In genomic region chr3:46338840-46339239, GRCh38 we compare ENCODE assay signal across 3 cellular contexts.
TF ChIP-seq lines count a peak whose summit lies in the region.

No MANE protein-coding gene starts in this region.

TF ChIP-seq in HEK293, 187 proteins besides CTCF, POLR2A, EP300 and RAD21:
- no peak for TF ChIP-seq ZNF248 (tag by site-specific recombination; IDR thresholded peaks at IDR 0.05)
- TF ChIP-seq SETDB1 (IDR thresholded peaks at IDR 0.05; ENCODE audit: insufficient read length, low read length), result peak; percentile 74
- no peak for TF ChIP-seq ZFP37 (tag by site-specific recombination; IDR thresholded peaks at IDR 0.05)
- no peak for TF ChIP-seq MZF1 (tag by site-specific recombination; IDR thresholded peaks at IDR 0.05; ENCODE audit: borderline replicate concordance)

TF ChIP-seq in GM12878, 131 proteins besides CTCF, POLR2A, EP300 and RAD21:
- TF ChIP-seq CBX5 (IDR thresholded peaks at IDR 0.05; ENCODE audit: low read depth), result peak; percentile 65; the same call in 1 of the 2 replicates
- TF ChIP-seq, protein P1, sequence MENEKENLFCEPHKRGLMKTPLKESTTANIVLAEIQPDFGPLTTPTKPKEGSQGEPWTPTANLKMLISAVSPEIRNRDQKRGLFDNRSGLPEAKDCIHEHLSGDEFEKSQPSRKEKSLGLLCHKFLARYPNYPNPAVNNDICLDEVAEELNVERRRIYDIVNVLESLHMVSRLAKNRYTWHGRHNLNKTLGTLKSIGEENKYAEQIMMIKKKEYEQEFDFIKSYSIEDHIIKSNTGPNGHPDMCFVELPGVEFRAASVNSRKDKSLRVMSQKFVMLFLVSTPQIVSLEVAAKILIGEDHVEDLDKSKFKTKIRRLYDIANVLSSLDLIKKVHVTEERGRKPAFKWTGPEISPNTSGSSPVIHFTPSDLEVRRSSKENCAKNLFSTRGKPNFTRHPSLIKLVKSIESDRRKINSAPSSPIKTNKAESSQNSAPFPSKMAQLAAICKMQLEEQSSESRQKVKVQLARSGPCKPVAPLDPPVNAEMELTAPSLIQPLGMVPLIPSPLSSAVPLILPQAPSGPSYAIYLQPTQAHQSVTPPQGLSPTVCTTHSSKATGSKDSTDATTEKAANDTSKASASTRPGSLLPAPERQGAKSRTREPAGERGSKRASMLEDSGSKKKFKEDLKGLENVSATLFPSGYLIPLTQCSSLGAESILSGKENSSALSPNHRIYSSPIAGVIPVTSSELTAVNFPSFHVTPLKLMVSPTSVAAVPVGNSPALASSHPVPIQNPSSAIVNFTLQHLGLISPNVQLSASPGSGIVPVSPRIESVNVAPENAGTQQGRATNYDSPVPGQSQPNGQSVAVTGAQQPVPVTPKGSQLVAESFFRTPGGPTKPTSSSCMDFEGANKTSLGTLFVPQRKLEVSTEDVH (IDR thresholded peaks at IDR 0.05; ENCODE audit: low read depth, partially characterized antibody), result no peak

TF ChIP-seq in K562, 482 proteins besides CTCF, POLR2A, EP300 and RAD21:
- TF ChIP-seq ZNF280A (IDR thresholded peaks at IDR 0.05; ENCODE audit: low read depth, partially characterized antibody) (peak; percentile 26), ILK (tag; IDR thresholded peaks at IDR 0.05; ENCODE audit: borderline replicate concordance, low read depth) (no peak), HES1 (IDR thresholded peaks at IDR 0.05; ENCODE audit: low read depth) (no peak), CBX3 (IDR thresholded peaks at IDR 0.05; ENCODE audit: borderline replicate concordance in 1 of 2, low read length in 2 of 2) (peak in 1 of 2 experiments; percentile 54; a peak in 2 of 3 replicates), NFRKB (IDR thresholded peaks at IDR 0.05; ENCODE audit: low read depth) (no peak), MCM7 (IDR thresholded peaks at IDR 0.05) (no peak), CBX5 (IDR thresholded peaks at IDR 0.05; ENCODE audit: borderline replicate concordance, low read depth) (peak; percentile 56; the same call in 1 of the 2 replicates), ZNF76 (CRISPR knock-in tag; IDR thresholded peaks at IDR 0.05; ENCODE audit: borderline replicate concordance) (no peak)
